ENCODE assay signal across 33 cellular contexts in the genomic region with DNA sequence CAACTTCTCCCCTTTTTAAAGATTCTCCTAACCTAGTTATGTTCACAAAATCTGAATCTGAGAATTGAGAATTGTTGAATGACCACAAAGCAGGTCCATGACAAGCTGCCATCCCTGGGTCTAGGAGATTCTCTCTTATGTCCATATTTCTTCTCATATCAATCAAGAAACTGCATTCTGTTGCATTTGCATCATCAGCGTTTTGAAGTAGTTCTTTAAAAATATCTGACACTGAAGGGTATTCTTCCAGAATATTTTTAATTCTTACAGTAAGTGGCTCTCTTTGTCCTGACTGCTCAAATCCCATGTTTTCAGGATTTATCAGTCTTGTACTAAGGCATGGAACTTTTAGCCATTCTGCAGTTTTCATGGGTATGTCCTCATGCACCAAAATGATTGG.
"Had no signal": no experiment of that assay in that cellular context is flagged by ENCODE, and none has a peak within 500 bp of the region (broad histone marks: within the 10 kb centered on the region; RNA-seq: fewer than 3 reads in every experiment).

No MANE protein-coding gene starts in this region.

- ATAC-seq: activated CD8-positive, alpha-beta T cell treated with anti-CD3 and anti-CD28 coated beads for 36 hours; body of pancreas had no signal

- H3K9me3 ChIP-seq: adrenal gland, body of pancreas had no signal

- H3K27ac ChIP-seq: adrenal gland, body of pancreas, brain microvascular endothelial cell, breast epithelium, VCaP had no signal

- H3K4me3 Mint-ChIP-seq: activated B cell treated with CpG ODN at 0.5 μM for 24 hours; activated CD4-positive, alpha-beta memory T cell treated with anti-CD3 and anti-CD28 coated beads for 36 hours; activated CD4-positive, alpha-beta T cell treated with anti-CD3 and anti-CD28 coated beads, Interleukin-2, amount 10 ng/mL, durations not matched to agents 24 days and 14 days; activated CD8-positive, alpha-beta T cell treated with anti-CD3 and anti-CD28 coated beads for 36 hours; activated naive CD4-positive, alpha-beta T cell treated with anti-CD3 and anti-CD28 coated beads, Interleukin-2, amount 10 ng/mL, durations not matched to agents 7 days and 5 days; activated naive CD4-positive, alpha-beta T cell treated with anti-CD3 and anti-CD28 coated beads, Interleukin-2, amount 50 U/mL, for 24 hours; activated naive CD8-positive, alpha-beta T cell; T-helper 1 cell treated with Interleukin-12 subunit alpha and Interleukin-12 subunit beta and Interleukin-4 antibody, amounts not matched to agents 30 μg/mL and 1 μg/mL, for 36 hours; T-helper 2 cell treated with Interferon-gamma antibody and Interleukin-4, amounts not matched to agents 5 μg/mL and 100 μg/mL, for 36 hours had no signal

- H3K4me1 ChIP-seq: adrenal gland, body of pancreas, breast epithelium had no signal

- H3K27me3 Mint-ChIP-seq: activated B cell treated with CpG ODN at 0.5 μM for 24 hours; activated CD4-positive, alpha-beta memory T cell treated with anti-CD3 and anti-CD28 coated beads for 36 hours; activated CD4-positive, alpha-beta T cell treated with anti-CD3 and anti-CD28 coated beads, Interleukin-2, amount 10 ng/mL, durations not matched to agents 24 days and 14 days; activated CD8-positive, alpha-beta T cell treated with anti-CD3 and anti-CD28 coated beads for 36 hours; activated naive CD4-positive, alpha-beta T cell treated with anti-CD3 and anti-CD28 coated beads, Interleukin-2, amount 10 ng/mL, durations not matched to agents 7 days and 5 days; activated naive CD4-positive, alpha-beta T cell treated with anti-CD3 and anti-CD28 coated beads, Interleukin-2, amount 50 U/mL, for 24 hours; activated naive CD8-positive, alpha-beta T cell had no signal

- H3K4me3 ChIP-seq: adrenal gland, body of pancreas, breast epithelium had no signal

- H3K27ac Mint-ChIP-seq: activated B cell treated with CpG ODN at 0.5 μM for 24 hours; activated CD4-positive, alpha-beta memory T cell treated with anti-CD3 and anti-CD28 coated beads for 36 hours; activated CD4-positive, alpha-beta T cell treated with anti-CD3 and anti-CD28 coated beads, Interleukin-2, amount 10 ng/mL, durations not matched to agents 24 days and 14 days; activated CD8-positive, alpha-beta T cell treated with anti-CD3 and anti-CD28 coated beads for 36 hours; activated naive CD4-positive, alpha-beta T cell treated with anti-CD3 and anti-CD28 coated beads, Interleukin-2, amount 10 ng/mL, durations not matched to agents 7 days and 5 days; activated naive CD4-positive, alpha-beta T cell treated with anti-CD3 and anti-CD28 coated beads, Interleukin-2, amount 50 U/mL, for 24 hours; activated naive CD8-positive, alpha-beta T cell; activated T-helper 2 cell treated with anti-CD3 and anti-CD28 coated beads, Interferon-gamma antibody, Interleukin-2, Interleukin-4, amounts not matched to agents 10 μg/mL and 5 μg/mL and 100 μg/mL, durations not matched to agents 14 hours and 24 hours and 36 hours; T-helper 1 cell treated with Interleukin-12 subunit alpha and Interleukin-12 subunit beta and Interleukin-4 antibody, amounts not matched to agents 30 μg/mL and 1 μg/mL, for 36 hours; T-helper 2 cell treated with Interferon-gamma antibody and Interleukin-4, amounts not matched to agents 5 μg/mL and 100 μg/mL, for 36 hours had no signal

- DNase-seq: activated B cell treated with CpG ODN at 0.5 μM for 24 hours; activated CD4-positive, alpha-beta memory T cell treated with anti-CD3 and anti-CD28 coated beads for 36 hours; activated CD4-positive, alpha-beta T cell treated with anti-CD3 and anti-CD28 coated beads for 4 hours; activated CD4-positive, alpha-beta T cell treated with anti-CD3 and anti-CD28 coated beads, Interleukin-2, amount 10 ng/mL, durations not matched to agents 24 days and 14 days; activated CD4-positive, alpha-beta T cell treated with anti-CD3 and anti-CD28 coated beads, Interleukin-2, amount 50 U/mL, for 1 hour; activated CD4-positive, alpha-beta T cell treated with anti-CD3 and anti-CD28 coated beads, Interleukin-2, amount 50 U/mL, for 4 hours; activated CD4-positive, CD25-positive, alpha-beta regulatory T cell treated with anti-CD3 and anti-CD28 coated beads, Interleukin-2, amount 50 U/mL, for 72 hours; activated CD8-positive, alpha-beta memory T cell treated with anti-CD3 and anti-CD28 coated beads, Interleukin-2, amount 50 U/mL, for 4 hours; activated CD8-positive, alpha-beta T cell treated with anti-CD3 and anti-CD28 coated beads for 36 hours; activated effector memory CD4-positive, alpha-beta T cell treated with Interleukin-2 at 50 U/mL for 16 hours; activated gamma-delta T cell; activated naive CD4-positive, alpha-beta T cell treated with anti-CD3 and anti-CD28 coated beads, Interleukin-2, amount 10 ng/mL, durations not matched to agents 7 days and 5 days; activated naive CD4-positive, alpha-beta T cell treated with Interleukin-2 at 50 U/mL for 16 hours; activated T-cell treated with anti-CD3 and anti-CD28 coated beads for 4 hours; activated T-cell treated with anti-CD3 and anti-CD28 coated beads, Interleukin-2, amount 50 U/mL, for 1 hour; activated T-cell treated with anti-CD3 and anti-CD28 coated beads, Interleukin-2, amount 50 U/mL, for 48 hours; adrenal gland; amniotic stem cell; aorta; body of pancreas; brain microvascular endothelial cell; central memory CD4-positive, alpha-beta T cell; T-helper 2 cell; T-helper 9 cell had no signal

- H3K36me3 ChIP-seq: breast epithelium had no signal

- H3K4me1 Mint-ChIP-seq: activated B cell treated with CpG ODN at 0.5 μM for 24 hours; activated CD4-positive, alpha-beta T cell treated with anti-CD3 and anti-CD28 coated beads, Interleukin-2, amount 10 ng/mL, durations not matched to agents 24 days and 14 days; activated naive CD4-positive, alpha-beta T cell treated with anti-CD3 and anti-CD28 coated beads, Interleukin-2, amount 10 ng/mL, durations not matched to agents 7 days and 5 days; activated naive CD4-positive, alpha-beta T cell treated with anti-CD3 and anti-CD28 coated beads, Interleukin-2, amount 50 U/mL, for 24 hours had no signal

- FAIRE-seq: colon, TTC549 had no signal

- H3K27me3 ChIP-seq: adrenal gland, body of pancreas, brain microvascular endothelial cell, breast epithelium had no signal
